34 cellular contexts compared by ENCODE assay signal in the genomic region with DNA sequence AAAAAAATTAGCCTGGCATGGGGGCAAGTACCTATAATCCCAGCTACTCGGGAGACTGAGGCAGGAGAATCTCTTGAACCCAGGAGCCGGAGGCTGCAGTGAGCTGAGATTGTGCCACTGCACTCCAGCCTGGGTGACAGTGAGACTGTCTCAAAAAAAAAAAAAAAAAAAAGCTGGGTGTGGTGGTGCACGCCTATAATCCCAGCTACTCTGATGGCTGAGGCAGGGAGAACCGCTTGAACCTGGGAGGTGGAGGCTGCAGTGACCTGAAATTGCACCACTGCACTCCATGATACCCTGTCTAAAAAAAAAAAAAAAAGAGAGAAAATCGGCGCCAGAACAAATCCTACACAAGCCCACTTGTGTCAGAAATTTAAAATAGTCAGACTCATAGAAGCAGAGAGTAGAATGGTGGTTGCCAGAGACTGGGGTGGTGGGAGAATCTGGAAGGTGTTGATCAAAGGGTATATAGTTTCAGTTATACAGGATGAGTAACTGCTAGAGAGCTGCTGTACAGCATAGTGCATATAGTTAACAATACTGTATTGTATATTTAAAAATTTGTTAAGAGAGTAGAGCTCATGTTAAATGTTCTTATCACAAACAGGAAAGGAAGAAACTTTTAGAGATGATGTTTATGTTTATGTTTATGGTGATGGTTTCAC. TPM values are rescaled to one million over a fixed set of nuclear protein-coding genes. Genes with fewer than 3 reads are reported as not detected.
DNase-seq lines count a peak whose midpoint lies in the region; ATAC-seq and TF ChIP-seq lines count a peak whose summit lies in the region.
"Had no signal": no experiment of that assay in that cellular context is flagged by ENCODE, and none has a peak within 500 bp of the region (broad histone marks: within the 10 kb centered on the region; RNA-seq: fewer than 3 reads in every experiment).

No MANE protein-coding gene starts in this region.

- no peaks in the 10 kb centered on the region for H3K27me3 Mint-ChIP-seq in activated CD4-positive, alpha-beta T cell treated with anti-CD3 and anti-CD28 coated beads for 36 hours
- H3K27me3 Mint-ChIP-seq in natural killer cell (ENCODE audit: low read depth in 2 of 2) (no peaks in the 10 kb centered on the region), immature natural killer cell (ENCODE audit: low read depth in 3 of 3) (peaks cover 0 to 8% (median 2%) of the 10 kb centered on the region in 3 donors)
- H3K27me3 Mint-ChIP-seq in natural killer cell treated with Interleukin-12 subunit alpha and Interleukin-12 subunit beta and Interleukin-15 and Interleukin-18, amount 100 ng/mL, for 72 hours, result no peaks in the 10 kb centered on the region
- no peaks in the 10 kb centered on the region for H3K27me3 Mint-ChIP-seq in stimulated activated naive CD8-positive, alpha-beta T cell treated with anti-CD3 and anti-CD28 coated beads, Interleukin-15, amount 100 ng/mL, for 72 hours
- H3K27me3 Mint-ChIP-seq: stimulated activated memory B cell treated with anti-CD40 and anti-IgM and Interleukin-4, amounts not matched to agents 10 μg/mL and 1 μg/mL and 100 μg/mL, for 72 hours; type B pancreatic cell had no signal

- DNase-seq in activated CD4-positive, alpha-beta T cell treated with anti-CD3 and anti-CD28 coated beads for 36 hours, result no peak
- DNase-seq in activated CD4-positive, alpha-beta T cell treated with anti-CD3 and anti-CD28 coated beads for 4 hours, result no peak
- DNase-seq in natural killer cell (no peak), immature natural killer cell (no peak), dedifferentiated amniotic fluid mesenchymal stem cell (ENCODE audit: extremely low spot score) (no peak)
- no peak for DNase-seq in natural killer cell treated with Interleukin-12 subunit alpha and Interleukin-12 subunit beta and Interleukin-15 and Interleukin-18, amount 100 ng/mL, for 72 hours (ENCODE audit: low spot score)
- DNase-seq in stimulated activated naive CD8-positive, alpha-beta T cell treated with anti-CD3 and anti-CD28 coated beads, Interleukin-15, amount 100 ng/mL, for 72 hours, result no peak
- DNase-seq: 8988T; activated CD4-positive, alpha-beta T cell treated with anti-CD3 and anti-CD28 coated beads, Interleukin-2, amount 50 U/mL, for 1 hour; adrenal gland; C1 segment of cervical spinal cord; Calu3; DMS79; foreskin fibroblast; GF-D8; HCEC 1CT; head of caudate nucleus; islet precursor cell; Kasumi-1; left ventricle myocardium inferior; MV-4-11; NCI-H146; NCI-H2107; NCI-H345; NCI-H748 treated with DMSO at 0.1 percent for 48 hours; occipital lobe; psoas muscle; SIG-M5; sigmoid colon; stimulated activated CD4-positive, alpha-beta T cell treated with anti-CD3 and anti-CD28 coated beads, Interleukin-12 subunit alpha, Interleukin-12 subunit beta, amount 100 ng/mL, for 4 hours; T-helper 9 cell had no signal

- ATAC-seq in activated CD4-positive, alpha-beta T cell treated with anti-CD3 and anti-CD28 coated beads for 36 hours, result peak; percentile 87
- ATAC-seq in natural killer cell, result no peak
- no peak for ATAC-seq in natural killer cell treated with Interleukin-12 subunit alpha and Interleukin-12 subunit beta and Interleukin-15 and Interleukin-18, amount 100 ng/mL, for 72 hours
- peak; percentile 93 for ATAC-seq in stimulated activated naive CD8-positive, alpha-beta T cell treated with anti-CD3 and anti-CD28 coated beads, Interleukin-15, amount 100 ng/mL, for 72 hours
- no peak for ATAC-seq in HG02588 (IDR thresholded peaks at IDR 0.05; ENCODE audit: unreplicated experiment)
- ATAC-seq: psoas muscle; stimulated activated memory B cell treated with anti-CD40 and anti-IgM and Interleukin-4, amounts not matched to agents 10 μg/mL and 1 μg/mL and 100 μg/mL, for 72 hours had no signal

- H3K4me1 Mint-ChIP-seq in activated CD4-positive, alpha-beta T cell treated with anti-CD3 and anti-CD28 coated beads for 36 hours, result peaks cover 30% of the 10 kb centered on the region
- H3K4me1 Mint-ChIP-seq in natural killer cell, result peaks cover 38 to 56% of the 10 kb centered on the region in 2 donors
- peaks cover 15 to 29% of the 10 kb centered on the region in 2 donors for H3K4me1 Mint-ChIP-seq in natural killer cell treated with Interleukin-12 subunit alpha and Interleukin-12 subunit beta and Interleukin-15 and Interleukin-18, amount 100 ng/mL, for 72 hours (ENCODE audit: low read depth in 2 of 2)
- H3K4me1 Mint-ChIP-seq in immature natural killer cell, result peaks cover 31 to 81% of the 10 kb centered on the region in 2 donors
- H3K4me1 Mint-ChIP-seq in stimulated activated naive CD8-positive, alpha-beta T cell treated with anti-CD3 and anti-CD28 coated beads, Interleukin-15, amount 100 ng/mL, for 72 hours, result peaks cover 40% of the 10 kb centered on the region

- intact Hi-C loops in activated CD4-positive, alpha-beta T cell treated with anti-CD3 and anti-CD28 coated beads for 36 hours (cut with DNase I, micrococcal nuclease), result no loop called here
- intact Hi-C loops in natural killer cell (cut with micrococcal nuclease), result no loop called here

- H3K4me3 Mint-ChIP-seq in activated CD4-positive, alpha-beta T cell treated with anti-CD3 and anti-CD28 coated beads for 36 hours, result no peak overlapping the region
- H3K4me3 Mint-ChIP-seq in natural killer cell (no peak overlapping the region), immature natural killer cell (no peak overlapping the region)
- no peak overlapping the region for H3K4me3 Mint-ChIP-seq in natural killer cell treated with Interleukin-12 subunit alpha and Interleukin-12 subunit beta and Interleukin-15 and Interleukin-18, amount 100 ng/mL, for 72 hours
- no peak overlapping the region for H3K4me3 Mint-ChIP-seq in stimulated activated naive CD8-positive, alpha-beta T cell treated with anti-CD3 and anti-CD28 coated beads, Interleukin-15, amount 100 ng/mL, for 72 hours
- H3K4me3 Mint-ChIP-seq: stimulated activated memory B cell treated with anti-CD40 and anti-IgM and Interleukin-4, amounts not matched to agents 10 μg/mL and 1 μg/mL and 100 μg/mL, for 72 hours; type B pancreatic cell had no signal

- POLR2A ChIA-PET in activated CD4-positive, alpha-beta T cell treated with anti-CD3 and anti-CD28 coated beads for 36 hours (lab: Charles Lee), result interaction anchor here (0.7 kb wide), 1 partner anchor 45 kb away, joined by 3 read pairs; no protein-coding TSS in a partner anchor

- H3K9me3 Mint-ChIP-seq in activated CD4-positive, alpha-beta T cell treated with anti-CD3 and anti-CD28 coated beads for 36 hours (ENCODE audit: low read depth), result no peaks in the 10 kb centered on the region
- H3K9me3 Mint-ChIP-seq in natural killer cell (no peaks in the 10 kb centered on the region), immature natural killer cell (no peaks in the 10 kb centered on the region)
- H3K9me3 Mint-ChIP-seq in natural killer cell treated with Interleukin-12 subunit alpha and Interleukin-12 subunit beta and Interleukin-15 and Interleukin-18, amount 100 ng/mL, for 72 hours, result no peaks in the 10 kb centered on the region
- H3K9me3 Mint-ChIP-seq in stimulated activated naive CD8-positive, alpha-beta T cell treated with anti-CD3 and anti-CD28 coated beads, Interleukin-15, amount 100 ng/mL, for 72 hours, result no peaks in the 10 kb centered on the region
- H3K9me3 Mint-ChIP-seq: stimulated activated memory B cell treated with anti-CD40 and anti-IgM and Interleukin-4, amounts not matched to agents 10 μg/mL and 1 μg/mL and 100 μg/mL, for 72 hours; type B pancreatic cell had no signal

- H3K36me3 Mint-ChIP-seq in activated CD4-positive, alpha-beta T cell treated with anti-CD3 and anti-CD28 coated beads for 36 hours (ENCODE audit: low read depth), result peaks cover 12% of the 10 kb centered on the region
- no peaks in the 10 kb centered on the region for H3K36me3 Mint-ChIP-seq in natural killer cell
- peaks cover 3% of the 10 kb centered on the region for H3K36me3 Mint-ChIP-seq in natural killer cell treated with Interleukin-12 subunit alpha and Interleukin-12 subunit beta and Interleukin-15 and Interleukin-18, amount 100 ng/mL, for 72 hours
- H3K36me3 Mint-ChIP-seq in immature natural killer cell, result peaks cover 16 to 31% (median 18%) of the 10 kb centered on the region in 3 donors

- TF ChIP-seq CTCF in natural killer cell (IDR thresholded peaks at IDR 0.05), result no peak

- peak overlapping the region; percentile 17 for H3K27ac Mint-ChIP-seq in activated CD4-positive, alpha-beta T cell treated with anti-CD3 and anti-CD28 coated beads for 36 hours
- H3K27ac Mint-ChIP-seq in natural killer cell, result peak overlapping the region; percentile 19 to 62
- H3K27ac Mint-ChIP-seq in natural killer cell treated with Interleukin-12 subunit alpha and Interleukin-12 subunit beta and Interleukin-15 and Interleukin-18, amount 100 ng/mL, for 72 hours, result peak overlapping the region in 1 of 2 donors; percentile 69
- H3K27ac Mint-ChIP-seq in immature natural killer cell, result peak overlapping the region in 5 of 6 donors; percentile 10 to 87 (median 58)
- peak overlapping the region; percentile 15 to 71 for H3K27ac Mint-ChIP-seq in stimulated activated naive CD8-positive, alpha-beta T cell treated with anti-CD3 and anti-CD28 coated beads, Interleukin-15, amount 100 ng/mL, for 72 hours
- H3K27ac Mint-ChIP-seq: stimulated activated memory B cell treated with anti-CD40 and anti-IgM and Interleukin-4, amounts not matched to agents 10 μg/mL and 1 μg/mL and 100 μg/mL, for 72 hours; type B pancreatic cell had no signal

- CTCF ChIA-PET in activated CD4-positive, alpha-beta T cell treated with anti-CD3 and anti-CD28 coated beads for 36 hours (lab: Charles Lee), result interaction anchor here (0.6 kb wide), 1 partner anchor 40 kb away, joined by 3 read pairs; no protein-coding TSS in a partner anchor

RNA-seq across cellular contexts. Expression of a gene that starts 9.6 kb away (rescaled TPM):
- total RNA-seq in activated CD4-positive, alpha-beta T cell treated with anti-CD3 and anti-CD28 coated beads for 36 hours, result 10 to 100 TPM; 25.2 to 27.7 TPM
- total RNA-seq in natural killer cell, result 100 to 1,000 TPM; 166 to 308 (median 170) TPM
- total RNA-seq in natural killer cell treated with Interleukin-12 subunit alpha and Interleukin-12 subunit beta and Interleukin-15 and Interleukin-18, amount 100 ng/mL, for 72 hours, result 10 to 100 TPM; 39.4 to 71.6 TPM
- 10 to 100 TPM; 23.1 to 64.8 (median 26.9) TPM for polyA plus RNA-seq in immature natural killer cell

Comparison
In these comparisons a context has a peak if more than half of its experiments do, and no peak if none do; other contexts are left out.
1. ATAC-seq: peak in activated CD4-positive, alpha-beta T cell treated with anti-CD3 and anti-CD28 coated beads for 36 hours (single experiment) and stimulated activated naive CD8-positive, alpha-beta T cell treated with anti-CD3 and anti-CD28 coated beads, Interleukin-15, amount 100 ng/mL, for 72 hours (single experiment); none in natural killer cell (0 of 3), natural killer cell treated with Interleukin-12 subunit alpha and Interleukin-12 subunit beta and Interleukin-15 and Interleukin-18, amount 100 ng/mL, for 72 hours (0 of 2) and HG02588 (single experiment).